9 cellular contexts compared by ENCODE assay signal in the genomic region with DNA sequence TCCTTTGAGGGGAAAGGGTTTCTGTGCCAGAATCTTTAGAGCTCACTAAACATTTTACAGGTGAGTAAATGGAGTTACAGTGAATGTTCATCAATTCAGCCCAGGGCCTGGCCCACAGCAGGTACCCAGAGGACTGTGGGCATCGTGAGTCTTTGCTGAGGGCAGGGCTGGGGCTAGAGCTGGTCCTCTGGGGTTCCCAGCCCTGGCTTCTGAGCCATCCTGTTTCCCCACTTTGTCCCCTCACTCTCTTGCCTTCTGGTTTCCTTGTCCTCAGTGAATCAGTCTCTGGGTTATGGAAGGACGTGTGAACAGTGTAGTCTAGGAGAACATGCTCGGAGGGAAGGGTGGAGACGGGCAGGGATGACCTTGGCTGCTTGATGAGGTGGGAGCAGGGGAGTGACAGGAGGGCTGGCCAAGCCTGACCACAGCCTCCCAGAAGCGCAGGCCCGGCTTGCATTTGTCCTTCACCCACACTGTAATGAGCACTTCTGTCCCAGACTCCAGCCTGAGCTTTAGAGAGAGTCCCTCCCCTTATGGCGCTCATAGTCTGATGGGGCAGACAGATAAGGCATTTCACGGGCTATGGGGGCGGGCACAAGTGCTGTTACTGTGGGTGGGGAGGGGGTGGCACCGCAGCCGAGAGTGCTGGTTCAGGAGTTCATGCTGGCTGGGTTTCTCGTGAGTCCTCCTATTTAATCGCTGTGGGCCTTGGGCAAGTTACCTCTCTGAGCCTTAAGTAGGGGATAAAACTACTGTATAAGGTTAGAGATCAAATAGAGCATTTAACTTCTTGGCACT. TPM values are rescaled to one million over a fixed set of nuclear protein-coding genes. Genes with fewer than 3 reads are reported as not detected.
DNase-seq lines count a peak whose midpoint lies in the region; ATAC-seq, FAIRE-seq and TF ChIP-seq lines count a peak whose summit lies in the region.
"Had no signal": no experiment of that assay in that cellular context is flagged by ENCODE, and none has a peak within 500 bp of the region (broad histone marks: within the 10 kb centered on the region; RNA-seq: fewer than 3 reads in every experiment).

No MANE protein-coding gene starts in this region.

- ATAC-seq in CD4-positive, CD25-positive, alpha-beta regulatory T cell (ENCODE audit: low read depth in 2 of 2): peak; percentile 82 to 83
- ATAC-seq in HG03095 (IDR thresholded peaks at IDR 0.05; ENCODE audit: unreplicated experiment) (no peak), HG03159 (IDR thresholded peaks at IDR 0.05; ENCODE audit: unreplicated experiment) (no peak)

- no peak overlapping the region for H3K14ac ChIP-seq in H1 (ENCODE audit: insufficient read length)

- peak overlapping the region; percentile 88 to 96 (median 94) for H3K27ac Mint-ChIP-seq in CD4-positive, CD25-positive, alpha-beta regulatory T cell

- H3K9ac ChIP-seq in H1 (replicated peaks in 1 of 4; ENCODE audit: extremely low read depth in 1 of 4, low read depth in 3 of 4, low read length in 3 of 4): no peak overlapping the region

- peak overlapping the region; percentile 69 for H3K27ac ChIP-seq in CD4-positive, CD25-positive, alpha-beta regulatory T cell (ENCODE audit: insufficient read depth, low read length, poor library complexity, severe bottlenecking)
- no peak overlapping the region for H3K27ac ChIP-seq in H1 (ENCODE audit: low read depth, low read length)

- peaks cover 22% of the 10 kb centered on the region for H3K36me3 ChIP-seq in CD4-positive, CD25-positive, alpha-beta regulatory T cell (ENCODE audit: control insufficient read depth, insufficient read depth, low read length)
- peaks cover 5 to 11% (median 8%) of the 10 kb centered on the region in 4 experiments; a peak in 7 of 8 replicates for H3K36me3 ChIP-seq in H1 (ENCODE audit: control insufficient read depth in 2 of 4, insufficient read depth in 4 of 4, low read length in 3 of 4)

- peak overlapping the region; percentile 77 for H3K4me3 ChIP-seq in CD4-positive, CD25-positive, alpha-beta regulatory T cell (ENCODE audit: low read depth, low read length)
- H3K4me3 ChIP-seq in H1 (ENCODE audit: extremely low read depth in 1 of 4, insufficient read depth in 2 of 4, low read depth in 3 of 4, low read length in 4 of 4): no peak overlapping the region

- H4K20me1 ChIP-seq in H1 (replicated peaks in 1 of 2; ENCODE audit: control insufficient read depth in 1 of 2, insufficient read depth in 2 of 2, low read length in 2 of 2): peaks cover 3 to 26% of the 10 kb centered on the region in 2 experiments

- peaks cover 56% of the 10 kb centered on the region for H3K36me3 Mint-ChIP-seq in CD4-positive, CD25-positive, alpha-beta regulatory T cell

- no peaks in the 10 kb centered on the region for H3K23me2 ChIP-seq in H1 (ENCODE audit: low read depth, low read length)

- H4K91ac ChIP-seq in H1 (replicated peaks; ENCODE audit: insufficient read length, low read length): no peak overlapping the region

- no peak overlapping the region for H2BK5ac ChIP-seq in H1 (ENCODE audit: low read depth, low read length)

- peak overlapping the region; percentile 40; the same call in 1 of the 2 replicates for H2BK15ac ChIP-seq in H1 (ENCODE audit: low read length)

- H3K18ac ChIP-seq in H1 (ENCODE audit: extremely low read depth, low read length): no peak overlapping the region

- TF ChIP-seq RAD21 in H1 (IDR thresholded peaks at IDR 0.05 in 1 of 2, conservative IDR thresholded peaks at IDR 0.05 in 1 of 2; ENCODE audit: low read depth in 2 of 2, low read length in 2 of 2): no peak

- no peaks in the 10 kb centered on the region for H3K27me3 Mint-ChIP-seq in CD4-positive, CD25-positive, alpha-beta regulatory T cell

- H3K4me1 ChIP-seq in CD4-positive, CD25-positive, alpha-beta regulatory T cell (ENCODE audit: control insufficient read depth, insufficient read depth, low read length, poor library complexity, severe bottlenecking): peaks cover 52% of the 10 kb centered on the region
- peaks cover 0 to 9% (median 3%) of the 10 kb centered on the region in 4 experiments; a peak in 6 of 7 replicates for H3K4me1 ChIP-seq in H1 (replicated peaks in 1 of 4; ENCODE audit: control insufficient read depth in 3 of 4, insufficient read depth in 4 of 4, low read length in 3 of 4)

- intact Hi-C loops in posterior vena cava (cut with DNase I): no loop called here

- no peak overlapping the region for H4K5ac ChIP-seq in H1 (ENCODE audit: insufficient read length, low read depth, low read length)

- peaks cover 0 to 60% of the 10 kb centered on the region in 2 experiments; a peak in 2 of 4 replicates for H3K79me2 ChIP-seq in H1 (ENCODE audit: control insufficient read depth in 1 of 2, insufficient read depth in 2 of 2, low read length in 2 of 2)

- no peak overlapping the region for H4K8ac ChIP-seq in H1 (ENCODE audit: extremely low read depth, insufficient read depth, low read length)

- H3K4me3 Mint-ChIP-seq in CD4-positive, CD25-positive, alpha-beta regulatory T cell: peak overlapping the region; percentile 82 to 94 (median 86)

- no peak for FAIRE-seq in H1 (lab: Jason Lieb, UNC)
- FAIRE-seq: G401.6 had no signal

- POLR2A ChIA-PET in H1 (lab: Charles Lee; ENCODE audit: partially characterized antibody): interaction anchor here (0.7 to 1.4 kb wide), 4 partner anchors 15 to 55 kb away, joined by 3 read pairs; no protein-coding TSS in a partner anchor

- H2AFZ ChIP-seq in H1 (ENCODE audit: low read length): no peak overlapping the region

- TF ChIP-seq EP300 in H1 (IDR thresholded peaks at IDR 0.05; ENCODE audit: borderline replicate concordance in 1 of 2, low read depth in 2 of 2, low read length in 2 of 2): no peak

- DNase-seq in CD4-positive, CD25-positive, alpha-beta regulatory T cell: peak; percentile 58 to 91 (median 66)
- DNase-seq in activated CD4-positive, CD25-positive, alpha-beta regulatory T cell treated with anti-CD3 and anti-CD28 coated beads, Interleukin-2, amount 50 U/mL, for 16 hours (ENCODE audit: low read depth, low spot score): peak; percentile 33
- DNase-seq in H1 (ENCODE audit: low read depth in 1 of 2, low spot score in 2 of 2) (no peak), posterior vena cava (ENCODE audit: low spot score) (peak; percentile 89), globus pallidus (ENCODE audit: low spot score) (no peak), NCI-H2171 treated with DMSO at 0.1 percent for 48 hours (lab: John Stamatoyannopoulos, UW) (no peak)

- peaks cover 11% of the 10 kb centered on the region for H3K79me1 ChIP-seq in H1 (ENCODE audit: low read depth, low read length)

- no peaks in the 10 kb centered on the region for H3K9me3 ChIP-seq in CD4-positive, CD25-positive, alpha-beta regulatory T cell (ENCODE audit: control insufficient read depth in 2 of 2, low read length in 2 of 2)
- no peaks in the 10 kb centered on the region for H3K9me3 ChIP-seq in H1 (ENCODE audit: insufficient read depth in 2 of 2, low read depth in 1 of 2, low read length in 1 of 2)

- H3K23ac ChIP-seq in H1 (ENCODE audit: insufficient read length): no peak overlapping the region

- H2AK5ac ChIP-seq in H1 (ENCODE audit: low read depth, low read length): no peak overlapping the region

- no peak overlapping the region for H2BK12ac ChIP-seq in H1 (ENCODE audit: low read depth, low read length)

- no peak for TF ChIP-seq CTCF in H1 (IDR thresholded peaks at IDR 0.05; ENCODE audit: control extremely low read depth in 1 of 3, insufficient read depth in 1 of 3, low read depth in 1 of 3, low read length in 3 of 3)

- CTCF ChIA-PET in H1 (lab: Charles Lee; ENCODE audit: partially characterized antibody): interaction anchor here (0.6 to 6.9 kb wide), 8 partner anchors 10 to 198 kb away, joined by 3 to 56 read pairs (median 6); a partner anchor contains a TSS

- WGBS in H1 (ENCODE audit: extremely low coverage in 1 of 2, insufficient coverage in 1 of 2, insufficient read length in 1 of 2, insufficient replicate concordance in 2 of 2, low coverage in 1 of 2, low lambda C conversion rate in 2 of 2, missing lambda C conversion rate in 1 of 2), 2 experiments: 73% methylated on average over 13 of the region's 13 CpGs; no CpG with 5 or more reads in 1 of the 2 experiments

- no peak overlapping the region for H3K4me2 ChIP-seq in H1 (ENCODE audit: insufficient read depth in 1 of 2, low read depth in 2 of 2, low read length in 2 of 2)

- peaks cover 25 to 87% (median 72%) of the 10 kb centered on the region in 4 donors for H3K4me1 Mint-ChIP-seq in CD4-positive, CD25-positive, alpha-beta regulatory T cell

- no peaks in the 10 kb centered on the region for H3K27me3 ChIP-seq in CD4-positive, CD25-positive, alpha-beta regulatory T cell (ENCODE audit: control insufficient read depth, insufficient read depth, low read length)
- no peaks in the 10 kb centered on the region for H3K27me3 ChIP-seq in H1 (replicated peaks in 1 of 4; ENCODE audit: control insufficient read depth in 3 of 4, extremely low read depth in 1 of 4, insufficient read depth in 3 of 4, low read length in 3 of 4)

- TF ChIP-seq POLR2A in H1 (IDR thresholded peaks at IDR 0.05; ENCODE audit: control extremely low read depth in 1 of 2, low read depth in 2 of 2, low read length in 2 of 2): no peak

- no peak overlapping the region for H2BK20ac ChIP-seq in H1 (ENCODE audit: low read length)

- no peaks in the 10 kb centered on the region for H3K9me3 Mint-ChIP-seq in CD4-positive, CD25-positive, alpha-beta regulatory T cell

- H2BK120ac ChIP-seq in H1 (replicated peaks; ENCODE audit: low read depth, low read length): no peak overlapping the region

- no peak overlapping the region for H3K56ac ChIP-seq in H1 (replicated peaks; ENCODE audit: insufficient read length, low read depth, low read length)

- H3K4ac ChIP-seq in H1 (replicated peaks; ENCODE audit: insufficient read length, low read depth, low read length): no peak overlapping the region

TF ChIP-seq in H1, 55 proteins besides CTCF, POLR2A, EP300 and RAD21 (continues in another document):
- TF ChIP-seq, protein P1, sequence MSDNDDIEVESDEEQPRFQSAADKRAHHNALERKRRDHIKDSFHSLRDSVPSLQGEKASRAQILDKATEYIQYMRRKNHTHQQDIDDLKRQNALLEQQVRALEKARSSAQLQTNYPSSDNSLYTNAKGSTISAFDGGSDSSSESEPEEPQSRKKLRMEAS (IDR thresholded peaks at IDR 0.05): no peak
- TF ChIP-seq RXRA (IDR thresholded peaks at IDR 0.05; ENCODE audit: insufficient read depth, low read depth, low read length) (no peak), JUN (IDR thresholded peaks at IDR 0.05; ENCODE audit: low read depth, low read length) (no peak)

RNA-seq across cellular contexts. Expression of a gene that starts 17.3 kb away (rescaled TPM):
- 67.7 TPM for total RNA-seq in CD4-positive, CD25-positive, alpha-beta regulatory T cell
- 10 to 100 TPM; 46.6 to 63.0 (median 52.0) TPM for polyA plus RNA-seq in CD4-positive, CD25-positive, alpha-beta regulatory T cell
- total RNA-seq in H1 (2021; fragmentation: NEBNext Ultra II Directional; extraction: Animal tissue kit (Norgen Biotek cat#: 25700)): 48.2 and 49.7 TPM in 2 replicates
- polyA plus RNA-seq in H1 (2011; rRNA removed): 45.6 and 46.2 TPM in 2 replicates
- 49.8 TPM for polyA plus RNA-seq in H1 (2011; cell fraction: cytosol; rRNA removed)
- 47.4 TPM for polyA plus RNA-seq in H1 (2011; cell fraction: nucleus; rRNA removed)
- 38.7 to 43.8 TPM (median 41.7 TPM) in 4 replicates for polyA plus RNA-seq in H1 (2012, experiment 1 of 2)
- polyA plus RNA-seq in H1 (2012, experiment 2 of 2): 21.9 TPM
- 24.2 TPM for polyA plus RNA-seq in H1 (2013, experiment 1 of 2)
- 25.4 TPM for polyA plus RNA-seq in H1 (2013, experiment 2 of 2)
- 51.5 and 51.9 TPM in 2 replicates for polyA minus RNA-seq in H1 (2011; rRNA and poly(A)+ RNA removed)
- polyA minus RNA-seq in H1 (2011; cell fraction: cytosol; rRNA and poly(A)+ RNA removed): 27.0 TPM
- 30.9 TPM for polyA minus RNA-seq in H1 (2011; cell fraction: nucleus; rRNA and poly(A)+ RNA removed)
- 10 to 100 TPM; 30.5 to 42.6 TPM for total RNA-seq in posterior vena cava

Comparison
In these comparisons a context has a peak if more than half of its experiments do, and no peak if none do; other contexts are left out.
1. ATAC-seq: peak in CD4-positive, CD25-positive, alpha-beta regulatory T cell (2 of 2); none in HG03095 (single experiment) and HG03159 (single experiment).
2. DNase-seq: peak in CD4-positive, CD25-positive, alpha-beta regulatory T cell (3 of 3), activated CD4-positive, CD25-positive, alpha-beta regulatory T cell treated with anti-CD3 and anti-CD28 coated beads, Interleukin-2, amount 50 U/mL, for 16 hours (single experiment) and posterior vena cava (single experiment); none in H1 (0 of 2), globus pallidus (single experiment) and NCI-H2171 treated with DMSO at 0.1 percent for 48 hours (single experiment).